In the genomic region with DNA sequence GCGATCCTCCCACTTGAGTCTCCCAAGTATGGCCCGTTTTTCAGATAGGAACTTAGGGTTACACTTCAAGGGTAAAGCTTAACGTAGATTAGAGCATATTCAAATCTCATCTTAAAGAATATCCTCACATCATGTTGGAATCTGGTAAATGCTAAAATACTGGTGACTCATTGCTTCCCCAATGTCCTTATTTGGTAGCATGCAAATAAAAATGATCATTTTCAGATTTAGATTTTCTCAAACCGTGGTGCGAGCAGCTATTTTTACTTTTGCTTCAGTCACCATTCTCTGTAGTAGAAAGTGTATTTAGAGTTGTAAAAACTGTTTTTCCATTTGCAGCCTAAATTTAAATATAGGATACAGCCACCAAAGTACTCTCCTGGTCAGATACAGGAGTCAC, we compare ENCODE assay signal across 25 cellular contexts.
DNase-seq lines count a peak whose midpoint lies in the region; ATAC-seq, FAIRE-seq and TF ChIP-seq lines count a peak whose summit lies in the region.
"Had no signal": no experiment of that assay in that cellular context is flagged by ENCODE, and none has a peak within 500 bp of the region (broad histone marks: within the 10 kb centered on the region; RNA-seq: fewer than 3 reads in every experiment).

No MANE protein-coding gene starts in this region.

- ATAC-seq in GM18517 (IDR thresholded peaks at IDR 0.05; ENCODE audit: unreplicated experiment) (no peak), Right ventricle myocardium superior (ENCODE audit: poor library complexity) (no peak)
- ATAC-seq: body of pancreas; esophagus mucosa; naive thymus-derived CD4-positive, alpha-beta T cell; right lobe of liver had no signal

- H3K4me1 Mint-ChIP-seq in HFFc6 (ENCODE audit: low read depth) (peaks cover 84% of the 10 kb centered on the region), astrocyte (ENCODE audit: low read depth, unreplicated experiment) (peaks cover 63% of the 10 kb centered on the region)

- no peak for TF ChIP-seq CTCF in HFFc6 (IDR thresholded peaks at IDR 0.05)
- no peak for TF ChIP-seq CTCF in astrocyte (IDR thresholded peaks at IDR 0.05; ENCODE audit: insufficient read depth, low read depth, low read length)

- H3K27me3 ChIP-seq in astrocyte (ENCODE audit: insufficient read depth, low read length): no peaks in the 10 kb centered on the region
- H3K27me3 ChIP-seq: body of pancreas, right lobe of liver had no signal

- peak; percentile 33 for DNase-seq in HFFc6
- DNase-seq in astrocyte (ENCODE audit: low read depth): peak; percentile 48
- DNase-seq in iris pigment epithelial cell (ENCODE audit: low read depth): peak; percentile 73
- DNase-seq in Right ventricle myocardium superior: no peak
- no peak for DNase-seq in ureter (ENCODE audit: low spot score)
- DNase-seq in COR-L47 (lab: John Stamatoyannopoulos, UW): no peak
- DNase-seq: activated CD4-positive, alpha-beta T cell treated with anti-CD3 and anti-CD28 coated beads, Interleukin-2, amount 50 U/mL, for 48 hours; activated CD4-positive, CD25-positive, alpha-beta regulatory T cell; activated naive CD8-positive, alpha-beta T cell treated with anti-CD3 and anti-CD28 coated beads for 36 hours; body of pancreas; Caco-2; effector memory CD4-positive, alpha-beta T cell; GOT3; naive thymus-derived CD4-positive, alpha-beta T cell; NCI-H1417 treated with DMSO at 0.1 percent for 48 hours; NCI-H2107; NCI-H446 treated with DMSO at 0.1 percent for 48 hours; right lobe of liver; stimulated activated CD4-positive, alpha-beta T cell treated with anti-CD3 and anti-CD28 coated beads, Interleukin-15, amount 100 ng/mL, for 24 hours; T-helper 9 cell had no signal

- no peaks in the 10 kb centered on the region for H3K9me3 Mint-ChIP-seq in HFFc6
- no peaks in the 10 kb centered on the region for H3K9me3 Mint-ChIP-seq in astrocyte (ENCODE audit: unreplicated experiment)
- H3K9me3 Mint-ChIP-seq: activated naive CD8-positive, alpha-beta T cell treated with anti-CD3 and anti-CD28 coated beads for 36 hours; IgD-negative memory B cell; naive thymus-derived CD4-positive, alpha-beta T cell had no signal

- intact Hi-C loops in Right ventricle myocardium superior (cut with DNase I): no loop called here

- peak; percentile 43 for FAIRE-seq in astrocyte (lab: Jason Lieb, UNC)
- FAIRE-seq: colon had no signal

- H3K79me2 ChIP-seq in astrocyte (ENCODE audit: insufficient read depth, low read length): no peaks in the 10 kb centered on the region

- H3K4me3 ChIP-seq in astrocyte (ENCODE audit: insufficient read depth, low read depth, low read length): no peak overlapping the region
- H3K4me3 ChIP-seq: body of pancreas, right lobe of liver had no signal

- no peaks in the 10 kb centered on the region for H4K20me1 ChIP-seq in astrocyte (ENCODE audit: insufficient read depth, low read length)

- no peak overlapping the region for H2AFZ ChIP-seq in astrocyte (ENCODE audit: low read depth, low read length)

- H3K9ac ChIP-seq in astrocyte (ENCODE audit: low read length): no peak overlapping the region

- H3K4me1 ChIP-seq in astrocyte (ENCODE audit: insufficient read depth, low read length): peaks cover 56% of the 10 kb centered on the region

- H3K4me2 ChIP-seq in astrocyte (ENCODE audit: low read length): no peak overlapping the region

- peak overlapping the region; percentile 28 for H3K27ac ChIP-seq in astrocyte (ENCODE audit: low read depth, low read length)
- H3K27ac ChIP-seq: body of pancreas, right lobe of liver, RWPE1 had no signal

- no peaks in the 10 kb centered on the region for H3K36me3 Mint-ChIP-seq in HFFc6 (ENCODE audit: low read depth)
- no peaks in the 10 kb centered on the region for H3K36me3 Mint-ChIP-seq in astrocyte (ENCODE audit: low read depth, unreplicated experiment)
- H3K36me3 Mint-ChIP-seq: activated naive CD8-positive, alpha-beta T cell treated with anti-CD3 and anti-CD28 coated beads for 36 hours; IgD-negative memory B cell; naive thymus-derived CD4-positive, alpha-beta T cell had no signal

- H3K27ac Mint-ChIP-seq in HFFc6: peak overlapping the region; percentile 87
- peak overlapping the region; percentile 4 for H3K27ac Mint-ChIP-seq in astrocyte (ENCODE audit: unreplicated experiment)
- H3K27ac Mint-ChIP-seq: activated naive CD8-positive, alpha-beta T cell treated with anti-CD3 and anti-CD28 coated beads for 36 hours; IgD-negative memory B cell; naive thymus-derived CD4-positive, alpha-beta T cell had no signal

- no peaks in the 10 kb centered on the region for H3K9me3 ChIP-seq in astrocyte (ENCODE audit: insufficient read depth, low read depth, low read length)
- H3K9me3 ChIP-seq: body of pancreas, Caco-2, right lobe of liver had no signal

- H3K4me3 Mint-ChIP-seq in HFFc6: peak overlapping the region; percentile 73
- H3K4me3 Mint-ChIP-seq in astrocyte (ENCODE audit: unreplicated experiment): no peak overlapping the region
- H3K4me3 Mint-ChIP-seq: activated naive CD8-positive, alpha-beta T cell treated with anti-CD3 and anti-CD28 coated beads for 36 hours; naive thymus-derived CD4-positive, alpha-beta T cell had no signal

- no peaks in the 10 kb centered on the region for H3K27me3 Mint-ChIP-seq in HFFc6 (ENCODE audit: insufficient read depth)
- no peaks in the 10 kb centered on the region for H3K27me3 Mint-ChIP-seq in astrocyte (ENCODE audit: low read depth, unreplicated experiment)

- no peaks in the 10 kb centered on the region for H3K36me3 ChIP-seq in astrocyte (ENCODE audit: insufficient read depth, low read length)
- H3K36me3 ChIP-seq: right lobe of liver had no signal

Comparison
In these comparisons a context has a peak if more than half of its experiments do, and no peak if none do; other contexts are left out.
1. DNase-seq: peak in HFFc6 (single experiment), astrocyte (single experiment) and iris pigment epithelial cell (single experiment); none in Right ventricle myocardium superior (single experiment), ureter (single experiment) and COR-L47 (single experiment).